ENCODE assay signal across 8 cellular contexts in the genomic region with DNA sequence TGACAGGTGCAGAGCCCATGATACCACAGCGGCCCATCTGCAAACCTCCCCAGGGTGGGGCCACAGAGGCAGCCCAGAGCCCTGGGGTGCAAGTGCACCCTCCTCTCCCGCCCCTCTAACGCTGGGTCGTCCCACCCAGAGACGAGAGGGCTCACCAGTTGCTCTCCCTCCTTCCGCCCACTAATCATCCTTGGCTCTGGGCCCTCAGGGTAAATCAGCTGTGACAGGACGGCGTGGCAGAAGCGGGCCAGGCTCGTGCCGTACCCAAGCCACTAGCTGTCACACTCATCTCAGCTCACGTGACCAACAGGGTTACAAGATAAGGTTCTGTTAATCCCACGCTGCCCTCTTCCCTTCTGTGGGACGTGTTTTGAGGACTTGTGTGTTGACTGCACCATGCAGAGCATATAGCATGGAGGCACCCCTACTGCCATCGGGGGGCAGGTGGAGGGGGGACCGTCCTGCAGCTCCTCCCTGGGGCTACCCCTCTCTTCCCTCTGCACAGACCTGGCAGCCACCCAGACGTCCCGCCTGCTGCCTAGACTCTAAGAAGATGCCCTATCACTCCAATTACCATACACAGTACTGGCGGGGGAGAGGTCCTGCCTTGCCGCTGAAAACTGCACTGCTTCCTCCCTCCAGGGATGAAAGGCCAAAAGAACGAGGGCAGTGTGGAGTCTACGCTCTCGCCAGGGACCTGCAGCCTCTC. TPM values are rescaled to one million over a fixed set of nuclear protein-coding genes. Genes with fewer than 3 reads are reported as not detected.
DNase-seq lines count a peak whose midpoint lies in the region; ATAC-seq and TF ChIP-seq lines count a peak whose summit lies in the region.

No MANE protein-coding gene starts in this region.

- H3K4me3 ChIP-seq in Peyer's patch: peak overlapping the region; percentile 74 to 91 (median 86)
- H3K4me3 ChIP-seq in rectal smooth muscle tissue (ENCODE audit: low read length): peak overlapping the region; percentile 72

- no peaks in the 10 kb centered on the region for H3K27me3 ChIP-seq in Peyer's patch
- H3K27me3 ChIP-seq in rectal smooth muscle tissue (ENCODE audit: control insufficient read depth, insufficient read depth, low read length): no peaks in the 10 kb centered on the region

- peak overlapping the region; percentile 69 to 93 (median 88) for H3K27ac ChIP-seq in Peyer's patch
- no peak overlapping the region for H3K27ac ChIP-seq in rectal smooth muscle tissue (ENCODE audit: low read depth, low read length)

- ATAC-seq in HG03354 (IDR thresholded peaks at IDR 0.05; ENCODE audit: poor library complexity, severe bottlenecking, unreplicated experiment) (peak; percentile 34), Right ventricle myocardium inferior (peak; percentile 34)

- no peak for TF ChIP-seq POLR2A in Peyer's patch (IDR thresholded peaks at IDR 0.05)

- H3K9me3 ChIP-seq in Peyer's patch: no peaks in the 10 kb centered on the region

- H3K36me3 ChIP-seq in Peyer's patch: no peaks in the 10 kb centered on the region
- H3K36me3 ChIP-seq in rectal smooth muscle tissue (ENCODE audit: control insufficient read depth, insufficient read depth, low read length): no peaks in the 10 kb centered on the region

- H3K9ac ChIP-seq in rectal smooth muscle tissue (ENCODE audit: low read length): peak overlapping the region; percentile 36

- peak; percentile 74 for DNase-seq in NCI-H2171 treated with DMSO at 0.1 percent for 48 hours (lab: John Stamatoyannopoulos, UW)
- no peak for DNase-seq in NCI-H2171 (lab: John Stamatoyannopoulos, UW)
- peak; percentile 65 to 88 (median 85) for DNase-seq in Peyer's patch
- DNase-seq in activated effector memory CD4-positive, alpha-beta T cell treated with anti-CD3 and anti-CD28 coated beads, Interleukin-2, amount 50 U/mL, for 16 hours: peak; percentile 85
- peak; percentile 67 for DNase-seq in Right ventricle myocardium inferior (ENCODE audit: missing footprints)
- DNase-seq in DMS114 treated with DMSO at 0.1 percent for 48 hours (lab: John Stamatoyannopoulos, UW; ENCODE audit: unreplicated experiment): no peak

- H3K4me1 ChIP-seq in Peyer's patch (peaks cover 0 to 34% (median 13%) of the 10 kb centered on the region in 4 donors), rectal smooth muscle tissue (ENCODE audit: control insufficient read depth, insufficient read depth, low read length) (peaks cover 13% of the 10 kb centered on the region)

- intact Hi-C loops in Right ventricle myocardium inferior (cut with DNase I): no loop called here

- TF ChIP-seq CTCF in Peyer's patch (IDR thresholded peaks at IDR 0.05): no peak

RNA-seq across cellular contexts. Expression of gene TNK2, which starts 0.5 kb away (rescaled TPM):
- total RNA-seq in Peyer's patch (100 to 1,000 TPM in 1 of 4 donors, 10 to 100 TPM in 3; 18.6 to 149 (median 24.6) TPM), Right ventricle myocardium inferior (31.7 TPM)

Comparison
In these comparisons a context has a peak if more than half of its experiments do, and no peak if none do; other contexts are left out.
1. DNase-seq: peak in NCI-H2171 treated with DMSO at 0.1 percent for 48 hours (single experiment), Peyer's patch (3 of 3), activated effector memory CD4-positive, alpha-beta T cell treated with anti-CD3 and anti-CD28 coated beads, Interleukin-2, amount 50 U/mL, for 16 hours (single experiment) and Right ventricle myocardium inferior (single experiment); none in NCI-H2171 (single experiment) and DMS114 treated with DMSO at 0.1 percent for 48 hours (single experiment).